In genomic region chr15:28977377-28978010, GRCh38 we compare ENCODE assay signal across 10 cellular contexts.
DNase-seq lines count a peak whose midpoint lies in the region; ATAC-seq and TF ChIP-seq lines count a peak whose summit lies in the region.
"Had no signal": no experiment of that assay in that cellular context is flagged by ENCODE, and none has a peak within 500 bp of the region (broad histone marks: within the 10 kb centered on the region; RNA-seq: fewer than 3 reads in every experiment).

No MANE protein-coding gene starts in this region.

- intact Hi-C loops in body of pancreas (cut with DNase I): no loop called here

- H3K27me3 ChIP-seq in body of pancreas: no peaks in the 10 kb centered on the region
- H3K27me3 ChIP-seq: BLaER1 treated with 17β-estradiol and CSF1 and Interleukin-3, amounts not matched to agents 10 nM and 100 nM had no signal

- no peaks in the 10 kb centered on the region for H3K27me3 Mint-ChIP-seq in activated CD8-positive, alpha-beta memory T cell treated with anti-CD3 and anti-CD28 coated beads, Interleukin-2, amount 10 ng/mL, durations not matched to agents 7 days and 5 days
- no peaks in the 10 kb centered on the region for H3K27me3 Mint-ChIP-seq in progenitor cell of endocrine pancreas

- H3K9me3 Mint-ChIP-seq in activated CD8-positive, alpha-beta memory T cell treated with anti-CD3 and anti-CD28 coated beads, Interleukin-2, amount 10 ng/mL, durations not matched to agents 7 days and 5 days (ENCODE audit: low read depth): no peaks in the 10 kb centered on the region
- H3K9me3 Mint-ChIP-seq in progenitor cell of endocrine pancreas (ENCODE audit: low read depth): peaks cover 3% of the 10 kb centered on the region

- H3K36me3 Mint-ChIP-seq in activated CD8-positive, alpha-beta memory T cell treated with anti-CD3 and anti-CD28 coated beads, Interleukin-2, amount 10 ng/mL, durations not matched to agents 7 days and 5 days: no peaks in the 10 kb centered on the region
- peaks cover 4% of the 10 kb centered on the region for H3K36me3 Mint-ChIP-seq in progenitor cell of endocrine pancreas (ENCODE audit: insufficient read depth)

- no peak for ATAC-seq in activated CD8-positive, alpha-beta memory T cell treated with anti-CD3 and anti-CD28 coated beads, Interleukin-2, amount 10 ng/mL, durations not matched to agents 7 days and 5 days
- peak; percentile 59 for ATAC-seq in body of pancreas
- no peak for ATAC-seq in HG03025 (IDR thresholded peaks at IDR 0.05; ENCODE audit: low FRiP score, unreplicated experiment)
- no peak for ATAC-seq in HG02970 (IDR thresholded peaks at IDR 0.05; ENCODE audit: low FRiP score, unreplicated experiment)

- TF ChIP-seq CTCF in body of pancreas (IDR thresholded peaks at IDR 0.05) (no peak), progenitor cell of endocrine pancreas (IDR thresholded peaks at IDR 0.05; ENCODE audit: unreplicated experiment) (no peak)

- 84 to 88% methylated on average over 6 of the region's 6 CpGs for WGBS in body of pancreas, 2 donors

- DNase-seq in activated CD8-positive, alpha-beta memory T cell treated with anti-CD3 and anti-CD28 coated beads for 24 hours: peak; percentile 46
- DNase-seq in activated CD8-positive, alpha-beta memory T cell treated with anti-CD3 and anti-CD28 coated beads, Interleukin-2, amount 10 ng/mL, durations not matched to agents 7 days and 5 days: no peak
- peak in 3 of 4 donors; percentile 31 to 56 (median 41) for DNase-seq in body of pancreas
- DNase-seq in hypothalamus (lab: John Stamatoyannopoulos, UW): peak in 38 of 51 donors; percentile 28 to 89 (median 74)
- DNase-seq in ureter (ENCODE audit: low spot score): peak; percentile 52
- no peak for DNase-seq in progenitor cell of endocrine pancreas (ENCODE audit: low spot score, unreplicated experiment)
- DNase-seq: glutamatergic neuron had no signal

- H3K27ac ChIP-seq in body of pancreas: no peak overlapping the region
- H3K27ac ChIP-seq: BLaER1 treated with 17β-estradiol and CSF1 and Interleukin-3, amounts not matched to agents 10 nM and 100 nM had no signal

- H3K27ac Mint-ChIP-seq in activated CD8-positive, alpha-beta memory T cell treated with anti-CD3 and anti-CD28 coated beads, Interleukin-2, amount 10 ng/mL, durations not matched to agents 7 days and 5 days: no peak overlapping the region
- H3K27ac Mint-ChIP-seq in progenitor cell of endocrine pancreas: no peak overlapping the region

- peaks cover 20% of the 10 kb centered on the region for H3K4me1 Mint-ChIP-seq in activated CD8-positive, alpha-beta memory T cell treated with anti-CD3 and anti-CD28 coated beads, Interleukin-2, amount 10 ng/mL, durations not matched to agents 7 days and 5 days
- no peaks in the 10 kb centered on the region for H3K4me1 Mint-ChIP-seq in progenitor cell of endocrine pancreas (ENCODE audit: low read depth)

- no peak overlapping the region for H3K4me3 Mint-ChIP-seq in activated CD8-positive, alpha-beta memory T cell treated with anti-CD3 and anti-CD28 coated beads, Interleukin-2, amount 10 ng/mL, durations not matched to agents 7 days and 5 days
- H3K4me3 Mint-ChIP-seq in progenitor cell of endocrine pancreas (ENCODE audit: low read depth): no peak overlapping the region

- H3K4me3 ChIP-seq in body of pancreas: no peak overlapping the region
- H3K4me3 ChIP-seq: BLaER1 treated with 17β-estradiol and CSF1 and Interleukin-3, amounts not matched to agents 10 nM and 100 nM had no signal

- H3K36me3 ChIP-seq in body of pancreas (replicated peaks in 1 of 2; ENCODE audit: insufficient read depth in 1 of 2, low read depth in 2 of 2): no peaks in the 10 kb centered on the region
- H3K36me3 ChIP-seq: BLaER1 treated with 17β-estradiol and CSF1 and Interleukin-3, amounts not matched to agents 10 nM and 100 nM had no signal

- no peaks in the 10 kb centered on the region for H3K4me1 ChIP-seq in body of pancreas

- TF ChIP-seq POLR2A in body of pancreas (IDR thresholded peaks at IDR 0.05): no peak

- H3K9me3 ChIP-seq in body of pancreas: no peaks in the 10 kb centered on the region
- H3K9me3 ChIP-seq: BLaER1 treated with 17β-estradiol and CSF1 and Interleukin-3, amounts not matched to agents 10 nM and 100 nM had no signal

- CTCF ChIA-PET in activated CD8-positive, alpha-beta memory T cell treated with anti-CD3 and anti-CD28 coated beads, Interleukin-2, amount 10 ng/mL, durations not matched to agents 7 days and 5 days (lab: Charles Lee): interaction anchor here (1.0 to 1.5 kb wide), 4 partner anchors 9 to 113 kb away, joined by 3 to 5 read pairs (median 4); no protein-coding TSS in a partner anchor

Comparison
In these comparisons a context has a peak if more than half of its experiments do, and no peak if none do; other contexts are left out.
1. DNase-seq: peak in activated CD8-positive, alpha-beta memory T cell treated with anti-CD3 and anti-CD28 coated beads for 24 hours (single experiment), body of pancreas (3 of 4), hypothalamus (38 of 51) and ureter (single experiment); none in activated CD8-positive, alpha-beta memory T cell treated with anti-CD3 and anti-CD28 coated beads, Interleukin-2, amount 10 ng/mL, durations not matched to agents 7 days and 5 days (single experiment) and progenitor cell of endocrine pancreas (single experiment).